8 cellular contexts compared by ENCODE assay signal in the genomic region with DNA sequence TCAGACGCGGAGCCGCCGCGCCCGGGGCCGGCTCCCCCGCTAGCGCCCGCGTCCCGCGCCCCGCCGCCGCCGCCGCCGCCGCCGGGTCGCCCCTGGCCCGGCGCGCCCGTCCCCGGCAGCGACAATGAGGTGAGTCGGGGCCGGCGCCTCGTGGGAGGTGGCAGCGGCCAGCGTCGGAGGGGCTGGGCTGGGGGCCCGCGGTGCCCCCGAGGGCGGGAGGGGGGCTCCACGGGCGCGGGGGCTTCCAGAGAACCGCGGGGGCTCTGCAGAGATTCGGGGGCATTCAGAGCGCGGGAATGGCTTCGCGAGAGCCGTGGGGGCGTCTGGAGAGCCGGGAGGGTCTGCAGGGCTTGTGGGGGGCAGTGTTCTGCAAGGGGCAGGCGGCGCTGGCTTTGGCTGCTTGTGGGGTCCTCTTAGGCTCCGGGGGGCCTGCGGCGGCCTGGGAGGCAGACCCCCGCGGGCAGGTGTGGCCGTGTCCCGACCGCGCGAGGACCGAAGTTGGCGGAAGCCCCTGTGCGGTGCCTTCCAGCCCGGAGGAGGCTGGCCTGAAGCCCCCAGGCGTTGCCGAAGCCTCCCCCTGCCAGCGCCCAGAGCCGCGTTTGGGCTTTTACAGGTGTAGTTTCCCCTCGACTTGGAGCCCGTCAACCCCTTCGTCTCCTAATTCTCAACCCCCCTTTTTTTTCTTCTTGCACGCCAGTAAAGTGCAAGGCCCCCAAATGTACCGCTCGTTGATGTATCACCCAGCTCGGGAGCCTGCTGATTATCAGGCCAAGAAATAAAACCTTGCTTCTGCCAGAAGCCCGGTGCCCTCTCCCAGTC.
DNase-seq lines count a peak whose midpoint lies in the region; ATAC-seq and TF ChIP-seq lines count a peak whose summit lies in the region.

No MANE protein-coding gene starts in this region.

- peaks cover 9% of the 10 kb centered on the region for H3K4me1 Mint-ChIP-seq in central memory CD8-positive, alpha-beta T cell

- H3K4ac ChIP-seq in mesendoderm (ENCODE audit: low read depth, low read length), result peak overlapping the region; percentile 83

- peak overlapping the region; percentile 88 for H3K18ac ChIP-seq in mesendoderm (ENCODE audit: low read length)

- H3F3A ChIP-seq in PC-9 (ENCODE audit: insufficient read depth, low read depth), result no peaks in the 10 kb centered on the region; the same call in 1 of the 2 replicates

- DNase-seq in PC-9 (no peak), mesendoderm (no peak), AML-193 (lab: John Stamatoyannopoulos, UW) (no peak), RKO (ENCODE audit: low spot score) (no peak)
- no peak for DNase-seq in central memory CD8-positive, alpha-beta T cell (ENCODE audit: low spot score in 2 of 2)

- H3K9me2 ChIP-seq in PC-9 (ENCODE audit: insufficient read depth), result no peaks in the 10 kb centered on the region

- H3K27me3 Mint-ChIP-seq in central memory CD8-positive, alpha-beta T cell, result peaks cover 28% of the 10 kb centered on the region

- CTCF ChIA-PET in PC-9 (lab: Charles Lee), result no interaction called here

- H2BK15ac ChIP-seq in mesendoderm (replicated peaks; ENCODE audit: low read depth), result no peak overlapping the region

- no peak overlapping the region for H4K8ac ChIP-seq in mesendoderm (ENCODE audit: low read depth, low read length)

- no peak for TF ChIP-seq CTCF in PC-9 (conservative IDR thresholded peaks at IDR 0.05)

- no peak overlapping the region for H2AK5ac ChIP-seq in mesendoderm (ENCODE audit: low read length)

- no peak overlapping the region for H2BK5ac ChIP-seq in mesendoderm (ENCODE audit: low read length)

- no peaks in the 10 kb centered on the region for H4K20me1 ChIP-seq in PC-9 (ENCODE audit: insufficient read depth)

- H2BK120ac ChIP-seq in mesendoderm (ENCODE audit: low read depth, low read length), result no peak overlapping the region

- peak overlapping the region; percentile 89 for H3K56ac ChIP-seq in mesendoderm (ENCODE audit: low read length)

- H3K27me3 ChIP-seq in PC-9 (ENCODE audit: insufficient read depth, low read depth) (no peaks in the 10 kb centered on the region), mesendoderm (ENCODE audit: insufficient read depth, low read length, poor library complexity) (no peaks in the 10 kb centered on the region), thymus (ENCODE audit: control insufficient read depth, insufficient read depth) (peaks cover 7% of the 10 kb centered on the region)

- H3K4me2 ChIP-seq in PC-9, result peak overlapping the region; percentile 77
- peak overlapping the region; percentile 74 for H3K4me2 ChIP-seq in mesendoderm (ENCODE audit: low read length)

- peak overlapping the region; percentile 67 for H3K27ac Mint-ChIP-seq in central memory CD8-positive, alpha-beta T cell (ENCODE audit: low read depth)

- peak overlapping the region; percentile 79 for H3K9ac ChIP-seq in mesendoderm (ENCODE audit: low read length)

- no CpG with 5 or more reads among the region's 81 CpGs for WGBS in mesendoderm (ENCODE audit: extremely low coverage, insufficient coverage, low lambda C conversion rate)
- under 1% methylated on average over 81 of the region's 81 CpGs for WGBS in thymus

- no peak overlapping the region for H4K5ac ChIP-seq in mesendoderm (ENCODE audit: low read length)

- peak overlapping the region; percentile 73 for H2AFZ ChIP-seq in PC-9

- POLR2A ChIA-PET in PC-9 (lab: Charles Lee; ENCODE audit: unreplicated experiment), result no interaction called here

- H3K23ac ChIP-seq in mesendoderm (ENCODE audit: low read length), result no peak overlapping the region

- H3K4me3 ChIP-seq in PC-9 (peak overlapping the region; percentile 60), mesendoderm (ENCODE audit: low read length) (peak overlapping the region; percentile 67), thymus (ENCODE audit: low read length) (peak overlapping the region; percentile 89)

- H3K79me1 ChIP-seq in mesendoderm (ENCODE audit: low read length), result peaks cover 9% of the 10 kb centered on the region

- ATAC-seq in GM18511 (IDR thresholded peaks at IDR 0.05; ENCODE audit: unreplicated experiment) (peak; percentile 40), HG02884 (IDR thresholded peaks at IDR 0.05; ENCODE audit: unreplicated experiment) (peak; percentile 16)
- peak; percentile 41 for ATAC-seq in central memory CD8-positive, alpha-beta T cell (replicated peaks; ENCODE audit: extremely low read depth, poor library complexity, severe bottlenecking)

- H3K79me2 ChIP-seq in PC-9 (ENCODE audit: low read depth) (peaks cover 5% of the 10 kb centered on the region; the same call in 1 of the 2 replicates), mesendoderm (ENCODE audit: control insufficient read depth, insufficient read depth, low read length) (peaks cover 4% of the 10 kb centered on the region)

- no peaks in the 10 kb centered on the region for H3K4me1 ChIP-seq in PC-9 (replicated peaks; ENCODE audit: insufficient read depth)
- no peaks in the 10 kb centered on the region for H3K4me1 ChIP-seq in mesendoderm (ENCODE audit: control insufficient read depth, low read depth, low read length)
- no peaks in the 10 kb centered on the region for H3K4me1 ChIP-seq in thymus (ENCODE audit: control insufficient read depth, insufficient read depth, low read length)

- H3K36me3 Mint-ChIP-seq in central memory CD8-positive, alpha-beta T cell (ENCODE audit: insufficient read depth), result peaks cover 6% of the 10 kb centered on the region

- H3K27ac ChIP-seq in PC-9, result no peak overlapping the region
- H3K27ac ChIP-seq in mesendoderm (ENCODE audit: low read depth, low read length), result no peak overlapping the region
- H3K27ac ChIP-seq in thymus (ENCODE audit: low read depth), result peak overlapping the region; percentile 48

- intact Hi-C loops in PC-9 (cut with micrococcal nuclease; ENCODE audit: unreplicated experiment), result no loop called here

- H3K4me3 Mint-ChIP-seq in central memory CD8-positive, alpha-beta T cell, result peak overlapping the region; percentile 92

- no peaks in the 10 kb centered on the region for H3K9me3 Mint-ChIP-seq in central memory CD8-positive, alpha-beta T cell

- no TSS peak for BruUV-seq in PC-9 (replicated peaks; lab: Mats Ljungman, UMichigan)

- H3K36me3 ChIP-seq in PC-9 (ENCODE audit: low read depth), result no peaks in the 10 kb centered on the region
- H3K36me3 ChIP-seq in mesendoderm (ENCODE audit: control insufficient read depth, insufficient read depth, low read length), result no peaks in the 10 kb centered on the region
- no peaks in the 10 kb centered on the region for H3K36me3 ChIP-seq in thymus (ENCODE audit: control insufficient read depth, insufficient read depth)

- H3K9me3 ChIP-seq in PC-9 (ENCODE audit: insufficient read depth, low read depth) (no peaks in the 10 kb centered on the region), thymus (ENCODE audit: control insufficient read depth) (no peaks in the 10 kb centered on the region)
